ENCODE assay signal across 9 cellular contexts in genomic region chr9:130692365-130692764, GRCh38. TPM values are rescaled to one million over a fixed set of nuclear protein-coding genes. Genes with fewer than 3 reads are reported as not detected.
DNase-seq lines count a peak whose midpoint lies in the region; ATAC-seq and TF ChIP-seq lines count a peak whose summit lies in the region.
"Had no signal": no experiment of that assay in that cellular context is flagged by ENCODE, and none has a peak within 500 bp of the region (broad histone marks: within the 10 kb centered on the region; RNA-seq: fewer than 3 reads in every experiment).

No MANE protein-coding gene starts in this region.

- peaks cover 3% of the 10 kb centered on the region for H3K79me1 ChIP-seq in trophoblast cell (ENCODE audit: low read length)

- peak overlapping the region; percentile 19 for H2AFZ ChIP-seq in trophoblast cell (ENCODE audit: insufficient read depth, low read length, poor library complexity)

- no peaks in the 10 kb centered on the region for H3K27me3 ChIP-seq in trophoblast cell (ENCODE audit: insufficient read depth, low read length)

- peak overlapping the region; percentile 26 for H3K14ac ChIP-seq in trophoblast cell (ENCODE audit: low read length)

- H3K4ac ChIP-seq in trophoblast cell (ENCODE audit: low read depth, low read length), result no peak overlapping the region

- H4K91ac ChIP-seq in trophoblast cell (ENCODE audit: low read depth, low read length), result no peak overlapping the region

- H3K9me3 ChIP-seq in trophoblast cell (ENCODE audit: insufficient read depth, low read depth, low read length), result no peaks in the 10 kb centered on the region

- no peak overlapping the region for H2BK12ac ChIP-seq in trophoblast cell (ENCODE audit: low read length)

- no peak overlapping the region for H3K4me3 ChIP-seq in trophoblast cell (ENCODE audit: low read depth, low read length)
- H3K4me3 ChIP-seq in coronary artery, result no peak overlapping the region

- peaks cover 6% of the 10 kb centered on the region for H3K79me2 ChIP-seq in trophoblast cell (ENCODE audit: control insufficient read depth, insufficient read depth, low read length, poor library complexity)

- H2BK120ac ChIP-seq in trophoblast cell (ENCODE audit: insufficient read depth, low read length, poor library complexity), result no peak overlapping the region

- peaks cover 4 to 11% of the 10 kb centered on the region in 2 experiments for H3K36me3 ChIP-seq in trophoblast cell (ENCODE audit: control insufficient read depth in 1 of 2, insufficient read depth in 2 of 2, low read length in 2 of 2)

- H4K12ac ChIP-seq in trophoblast cell (ENCODE audit: low read depth, low read length), result peak overlapping the region; percentile 74

- no peak overlapping the region for H3K9ac ChIP-seq in trophoblast cell (ENCODE audit: low read length)

- H3K4me1 ChIP-seq in trophoblast cell (ENCODE audit: control insufficient read depth in 1 of 2, insufficient read depth in 2 of 2, low read length in 2 of 2), result peaks cover 0 to 7% of the 10 kb centered on the region in 2 experiments

- DNase-seq in GM13977 (ENCODE audit: low spot score) (peak; percentile 7), foreskin melanocyte (peak; percentile 65), trophoblast cell (peak in 1 of 2 donors; percentile 64), coronary artery (ENCODE audit: low spot score) (no peak)
- DNase-seq: left colon; NK-92 treated with Interleukin-12 subunit alpha and Interleukin-12 subunit beta, amount 100 ng/mL, for 24 hours had no signal

- peak overlapping the region; percentile 80 for H3K4me2 ChIP-seq in trophoblast cell (ENCODE audit: low read length)

- peak overlapping the region; percentile 30 for H3K18ac ChIP-seq in trophoblast cell (ENCODE audit: low read length)

- no peak overlapping the region for H2BK5ac ChIP-seq in trophoblast cell (ENCODE audit: low read depth, low read length, poor library complexity)

- no peak overlapping the region for H2AK5ac ChIP-seq in trophoblast cell (ENCODE audit: low read length)

- ATAC-seq in GM19035 (IDR thresholded peaks at IDR 0.05; ENCODE audit: unreplicated experiment) (no peak), GM18909 (IDR thresholded peaks at IDR 0.05; ENCODE audit: poor library complexity, unreplicated experiment) (no peak)
- ATAC-seq: left colon had no signal

- peak; percentile 10 for TF ChIP-seq CTCF in GM13977 (IDR thresholded peaks at IDR 0.05; ENCODE audit: extremely low read depth, insufficient read depth, missing control alignments)
- no peak for TF ChIP-seq CTCF in VCaP (conservative IDR thresholded peaks at IDR 0.05)
- TF ChIP-seq CTCF in coronary artery (IDR thresholded peaks at IDR 0.05), result no peak

- H4K8ac ChIP-seq in trophoblast cell (ENCODE audit: low read depth, low read length), result peak overlapping the region; percentile 25

- no peak overlapping the region for H3K23ac ChIP-seq in trophoblast cell (ENCODE audit: low read length)

- no CpG with 5 or more reads among the region's 26 CpGs for WGBS in trophoblast cell (ENCODE audit: extremely low coverage, insufficient coverage, insufficient read length)

- H3K27ac ChIP-seq in VCaP (peak overlapping the region; percentile 80; the same call in 1 of the 2 replicates), trophoblast cell (ENCODE audit: low read depth, low read length) (no peak overlapping the region), coronary artery (no peak overlapping the region)

- in situ Hi-C loops in GM13977 (cut with MboI; ENCODE audit: low pct_unique_long_range_greater_than_20kb, low sequenced_read_pairs, unreplicated experiment), result loop anchor here (10.0 kb wide), 1 partner anchor 252 kb away; no protein-coding TSS in a partner anchor

RNA-seq across cellular contexts. Expression of gene EXOSC2, which starts 1.2 kb away (rescaled TPM):
- polyA plus RNA-seq in trophoblast cell (2013), result 9.5 and 9.8 TPM in 2 replicates

RNA-seq across cellular contexts. Expression of gene PRDM12, which starts 28.0 kb away (rescaled TPM):
- 0.01 TPM in 1 of 2 replicates, not detected in the other for polyA plus RNA-seq in trophoblast cell (2013)
